ENCODE assay signal across 23 cellular contexts in genomic region chr6:17842934-17843821, GRCh38.
DNase-seq lines count a peak whose midpoint lies in the region; ATAC-seq, FAIRE-seq and TF ChIP-seq lines count a peak whose summit lies in the region.
"Had no signal": no experiment of that assay in that cellular context is flagged by ENCODE, and none has a peak within 500 bp of the region (broad histone marks: within the 10 kb centered on the region; RNA-seq: fewer than 3 reads in every experiment).

No MANE protein-coding gene starts in this region.

- H2AK5ac ChIP-seq in H9 (ENCODE audit: insufficient read length, low read length) = no peak overlapping the region

- no peaks in the 10 kb centered on the region for H3K9me3 ChIP-seq in K562 (replicated peaks; ENCODE audit: control insufficient read depth, insufficient read depth, low read depth, low read length)
- H3K9me3 ChIP-seq in small intestine (ENCODE audit: control insufficient read depth, low read depth) = no peaks in the 10 kb centered on the region
- no peaks in the 10 kb centered on the region for H3K9me3 ChIP-seq in H9 (ENCODE audit: control insufficient read depth, low read depth, low read length)
- H3K9me3 ChIP-seq in gastroesophageal sphincter = no peaks in the 10 kb centered on the region
- H3K9me3 ChIP-seq: A549, MG63 had no signal

- H4K91ac ChIP-seq in H9 (ENCODE audit: insufficient read length, low read depth, low read length) = no peak overlapping the region

- H3K36me3 Mint-ChIP-seq in memory B cell (peaks cover 10% of the 10 kb centered on the region), H9 (ENCODE audit: insufficient read depth in 1 of 3, low read depth in 3 of 3) (peaks cover under 1 to 16% (median 9%) of the 10 kb centered on the region in 3 experiments; a peak in 6 of 7 replicates)
- H3K36me3 Mint-ChIP-seq: CD4-positive, alpha-beta memory T cell had no signal

- H3K9ac ChIP-seq in K562 (ENCODE audit: insufficient read depth in 1 of 2, low read depth in 2 of 2, low read length in 2 of 2) (peak overlapping the region; percentile 11 to 55; a peak in 2 of 4 replicates), H9 (ENCODE audit: extremely low read depth, insufficient read length, low read length) (no peak overlapping the region)

- no peak overlapping the region for H3K4ac ChIP-seq in H9 (ENCODE audit: low read depth, low read length)

- no peak overlapping the region for H2BK12ac ChIP-seq in H9 (ENCODE audit: insufficient read length, low read depth, low read length)

- H3K4me3 ChIP-seq in K562 (no peak overlapping the region), small intestine (ENCODE audit: low read depth in 1 of 2, low read length in 2 of 2) (no peak overlapping the region), gastroesophageal sphincter (no peak overlapping the region)
- H3K4me3 ChIP-seq: A549, MG63 had no signal

- H3K23me2 ChIP-seq in H9 (ENCODE audit: insufficient read length, low read depth, low read length, poor library complexity, severe bottlenecking) = no peaks in the 10 kb centered on the region

- H3K4me2 ChIP-seq in K562 (ENCODE audit: insufficient read depth, low read length) (peak overlapping the region; percentile 63), H9 (ENCODE audit: insufficient read depth, insufficient read length, low read length) (no peak overlapping the region)
- H3K4me2 ChIP-seq: A549 had no signal

- H2AFZ ChIP-seq in K562 (ENCODE audit: low read depth, low read length) (peak overlapping the region; percentile 41), H9 (ENCODE audit: low read length) (no peak overlapping the region)

- H3K27me3 ChIP-seq in K562 (ENCODE audit: control insufficient read depth in 2 of 2, insufficient read depth in 2 of 2, low read length in 2 of 2) (no peaks in the 10 kb centered on the region), small intestine (ENCODE audit: control insufficient read depth in 2 of 2, insufficient read depth in 2 of 2, low read length in 2 of 2) (no peaks in the 10 kb centered on the region), H9 (ENCODE audit: insufficient read depth, low read length) (no peaks in the 10 kb centered on the region), gastroesophageal sphincter (no peaks in the 10 kb centered on the region)
- H3K27me3 ChIP-seq: MG63 had no signal

- 5% methylated on average over 8 of the region's 8 CpGs for WGBS in K562 (ENCODE audit: insufficient coverage, low coverage, missing lambda C conversion rate)
- 31 to 62% (median 46%) methylated on average over 8 of the region's 8 CpGs for whole genome bisulfite sequencing in small intestine, 3 donors
- no CpG with 5 or more reads among the region's 8 CpGs for WGBS in H9 (ENCODE audit: extremely low coverage, insufficient read length, low lambda C conversion rate)
- 91 to 92% methylated on average over 3 to 5 of the region's 8 CpGs for WGBS in gastroesophageal sphincter (ENCODE audit: low coverage in 1 of 2), 2 donors

- H3K4me3 Mint-ChIP-seq in memory B cell (no peak overlapping the region), H9 (no peak overlapping the region)
- H3K4me3 Mint-ChIP-seq: CD4-positive, alpha-beta memory T cell had no signal

- H4K20me1 ChIP-seq in K562 (replicated peaks; ENCODE audit: control insufficient read depth, insufficient read depth, low read length) (no peaks in the 10 kb centered on the region), H9 (ENCODE audit: control insufficient read depth, insufficient read depth, insufficient read length) (no peaks in the 10 kb centered on the region)

- no peak overlapping the region for H4K5ac ChIP-seq in H9 (ENCODE audit: insufficient read length, low read depth, low read length)

- no TSS peak for BruUV-seq in K562 (replicated peaks; lab: Mats Ljungman, UMichigan)

- H2BK5ac ChIP-seq in H9 (ENCODE audit: insufficient read length, low read length) = no peak overlapping the region

- peak; percentile 94 for TF ChIP-seq EP300 in K562 (IDR thresholded peaks at IDR 0.05; ENCODE audit: low read length)
- TF ChIP-seq EP300 in gastroesophageal sphincter (IDR thresholded peaks at IDR 0.05) = no peak

- in situ Hi-C loops in K562 (cut with MboI) = no loop called here

- H3K9me1 ChIP-seq in K562 (ENCODE audit: control insufficient read depth, insufficient read depth, low read length) = no peaks in the 10 kb centered on the region

- H3K4me1 ChIP-seq in K562 (replicated peaks in 1 of 2; ENCODE audit: control insufficient read depth in 2 of 2, insufficient read depth in 2 of 2, low read length in 2 of 2) (peaks cover 14 to 47% of the 10 kb centered on the region in 2 experiments), small intestine (ENCODE audit: control insufficient read depth in 2 of 2, insufficient read depth in 1 of 2, low read depth in 1 of 2, low read length in 1 of 2) (peaks cover 0 to 4% of the 10 kb centered on the region in 2 donors), H9 (ENCODE audit: insufficient read depth, low read length) (no peaks in the 10 kb centered on the region), gastroesophageal sphincter (no peaks in the 10 kb centered on the region)

- TF ChIP-seq RAD21 in K562 (CRISPR knock-in tag; conservative IDR thresholded peaks at IDR 0.05 in 1 of 2, IDR thresholded peaks at IDR 0.05 in 1 of 2) = peak in 1 of 2 experiments; percentile 32; a peak in 2 of 4 replicates

- no peak for TF ChIP-seq CTCF in K562 (IDR thresholded peaks at IDR 0.05 in 2 of 3, conservative IDR thresholded peaks at IDR 0.05 in 1 of 3; ENCODE audit: insufficient read depth in 2 of 3, low read depth in 1 of 3, low read length in 3 of 3)
- no peak for TF ChIP-seq CTCF in H9 (conservative IDR thresholded peaks at IDR 0.05)
- no peak for TF ChIP-seq CTCF in gastroesophageal sphincter (IDR thresholded peaks at IDR 0.05)

- intact Hi-C loops in K562 (cut with micrococcal nuclease) = loop anchor here (2.0 to 5.0 kb wide), 4 partner anchors 64 to 309 kb away; partner anchors contain the start of gene KIF13A

- H3K27ac Mint-ChIP-seq in memory B cell (peak overlapping the region; percentile 31), H9 (peak overlapping the region in 1 of 3 experiments; percentile 12; a peak in 1 of 7 replicates)
- H3K27ac Mint-ChIP-seq: CD4-positive, alpha-beta memory T cell had no signal

- H3K27me3 Mint-ChIP-seq in memory B cell (no peaks in the 10 kb centered on the region), H9 (ENCODE audit: low read depth) (no peaks in the 10 kb centered on the region)

- CTCF ChIA-PET in K562 (lab: Yijun Ruan, JAX; ENCODE audit: low intra/inter-chr PET ratio) = no interaction called here

- FAIRE-seq in K562 (lab: Jason Lieb, UNC) (peak; percentile 96), small intestine (lab: Jason Lieb, UNC) (no peak)
- FAIRE-seq: A549, D721Med, GM12892, GM18507, H1 had no signal

- H3T11ph ChIP-seq in H9 (ENCODE audit: low read length) = no peak overlapping the region

- H3K23ac ChIP-seq in H9 (ENCODE audit: insufficient read length, low read depth, low read length) = no peak overlapping the region

- no peak for TF ChIP-seq POLR2A in K562 (conservative IDR thresholded peaks at IDR 0.05)
- no peak for TF ChIP-seq POLR2A in gastroesophageal sphincter (IDR thresholded peaks at IDR 0.05)

- H3K4me1 Mint-ChIP-seq in memory B cell = no peaks in the 10 kb centered on the region
- peaks cover 8 to 14% of the 10 kb centered on the region in 2 experiments for H3K4me1 Mint-ChIP-seq in H9

- no peak overlapping the region for H3K18ac ChIP-seq in H9 (ENCODE audit: insufficient read length, low read depth, low read length)

- no peak overlapping the region for H2BK15ac ChIP-seq in H9 (ENCODE audit: low read depth, low read length)

- H3K36me3 ChIP-seq in K562 (ENCODE audit: control insufficient read depth, insufficient read depth, low read length) = peaks cover 24% of the 10 kb centered on the region; the same call in 1 of the 3 replicates
- peaks cover 0 to 2% of the 10 kb centered on the region in 2 donors for H3K36me3 ChIP-seq in small intestine (ENCODE audit: control insufficient read depth in 2 of 2, insufficient read depth in 2 of 2, low read length in 2 of 2)
- H3K36me3 ChIP-seq in gastroesophageal sphincter = peaks cover 0 to 32% of the 10 kb centered on the region in 2 donors
- H3K36me3 ChIP-seq: MG63 had no signal

- H3K79me2 ChIP-seq in K562 (ENCODE audit: control insufficient read depth, insufficient read depth, low read length) (peaks cover 5% of the 10 kb centered on the region; the same call in 1 of the 3 replicates), H9 (ENCODE audit: insufficient read depth, low read length) (no peaks in the 10 kb centered on the region)

- no peak overlapping the region for H2BK120ac ChIP-seq in H9 (ENCODE audit: low read depth, low read length, poor library complexity, severe bottlenecking)

- H3K79me1 ChIP-seq in H9 (ENCODE audit: insufficient read depth, low read depth, low read length, poor library complexity, severe bottlenecking) = no peaks in the 10 kb centered on the region

- H3K9me3 Mint-ChIP-seq in memory B cell (no peaks in the 10 kb centered on the region), H9 (no peaks in the 10 kb centered on the region)
- H3K9me3 Mint-ChIP-seq: CD4-positive, alpha-beta memory T cell had no signal

- H3K56ac ChIP-seq in H9 (ENCODE audit: insufficient read length, low read depth, low read length) = no peak overlapping the region

- no peak overlapping the region for H3K14ac ChIP-seq in H9 (ENCODE audit: insufficient read depth, low read length)

- peak; percentile 79 for ATAC-seq in K562
- ATAC-seq in memory B cell (ENCODE audit: low read depth) = no peak
- no peak for ATAC-seq in gastroesophageal sphincter
- ATAC-seq: A549 had no signal

- no peak overlapping the region for H4K8ac ChIP-seq in H9 (replicated peaks; ENCODE audit: insufficient read length, low read depth, low read length)

- DNase-seq in HUDEP-2 (lab: John Stamatoyannopoulos, UW; ENCODE audit: unreplicated experiment in 76 of 76) = peak in 65 of 76 experiments; percentile 12 to 94 (median 55)
- DNase-seq in K562 (ENCODE audit: extremely low read depth in 1 of 4, low spot score in 3 of 4) = peak; percentile 33 to 85 (median 58)
- no peak for DNase-seq in memory B cell (ENCODE audit: low spot score in 2 of 2)
- DNase-seq in small intestine = peak; percentile 50
- no peak for DNase-seq in H9
- no peak for DNase-seq in superior temporal gyrus (ENCODE audit: extremely low spot score)
- DNase-seq in NCI-H1105 (lab: John Stamatoyannopoulos, UW) = no peak
- DNase-seq: CD4-positive, alpha-beta memory T cell; IMR-90; Kasumi-1; MG63; NCI-H1092 treated with DMSO at 0.1 percent for 48 hours; NCI-H2107; NCI-H510A; NCI-H774; Right ventricle myocardium superior had no signal

- H3K27ac ChIP-seq in K562 (ENCODE audit: extremely low read depth, low read depth, low read length) (peak overlapping the region; percentile 60), small intestine (ENCODE audit: low read depth in 1 of 2, low read length in 1 of 2) (peak overlapping the region in 1 of 2 donors; percentile 58), H9 (ENCODE audit: insufficient read length, low read depth, low read length) (no peak overlapping the region), gastroesophageal sphincter (no peak overlapping the region)
- H3K27ac ChIP-seq: HL-60 had no signal

- H2BK20ac ChIP-seq in H9 (ENCODE audit: low read depth, low read length, poor library complexity, severe bottlenecking) = no peak overlapping the region

- POLR2A ChIA-PET in K562 (lab: Yijun Ruan, JAX) = interaction anchor here (0.6 to 2.3 kb wide), 11 partner anchors 9 to 142 kb away, joined by 3 to 21 read pairs (median 3); no protein-coding TSS in a partner anchor

Comparison
In these comparisons a context has a peak if more than half of its experiments do, and no peak if none do; other contexts are left out.
1. DNase-seq: peak in HUDEP-2 (65 of 76), K562 (4 of 4) and small intestine (single experiment); none in memory B cell (0 of 2), H9 (single experiment), superior temporal gyrus (single experiment) and NCI-H1105 (single experiment).